8 cellular contexts compared by ENCODE assay signal in the genomic region with DNA sequence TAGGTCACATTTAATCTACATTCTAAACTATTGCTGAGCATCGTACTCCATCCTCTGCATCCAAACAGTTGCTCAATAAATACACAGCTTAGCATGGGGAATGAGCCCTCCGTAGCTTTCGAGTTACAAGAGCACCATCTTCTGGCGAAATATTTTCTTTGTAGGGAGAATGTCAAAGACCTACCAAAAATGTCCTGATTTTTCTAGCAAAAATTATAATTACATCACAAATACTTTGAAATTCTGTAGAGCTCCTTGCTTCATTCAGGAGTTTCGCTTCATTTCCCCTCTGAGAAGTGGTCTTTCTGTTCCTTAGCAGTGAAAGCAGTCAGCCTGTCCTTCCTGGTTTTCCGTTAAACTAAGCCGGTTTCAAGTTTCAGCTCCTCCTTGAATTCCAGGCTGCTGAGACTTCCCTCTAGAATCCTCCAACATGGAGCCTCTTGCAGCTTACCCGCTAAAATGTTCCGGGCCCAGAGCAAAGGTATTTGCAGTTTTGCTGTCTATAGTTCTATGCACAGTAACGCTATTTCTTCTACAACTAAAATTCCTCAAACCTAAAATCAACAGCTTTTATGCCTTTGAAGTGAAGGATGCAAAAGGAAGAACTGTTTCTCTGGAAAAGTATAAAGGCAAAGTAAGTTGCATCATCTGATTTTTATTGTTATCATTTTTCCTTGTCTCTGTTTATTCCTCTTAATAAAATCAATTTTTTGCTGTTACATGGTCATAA. TPM values are rescaled to one million over a fixed set of nuclear protein-coding genes. Genes with fewer than 3 reads are reported as not detected.
DNase-seq lines count a peak whose midpoint lies in the region; ATAC-seq and TF ChIP-seq lines count a peak whose summit lies in the region.

A gene with protein sequence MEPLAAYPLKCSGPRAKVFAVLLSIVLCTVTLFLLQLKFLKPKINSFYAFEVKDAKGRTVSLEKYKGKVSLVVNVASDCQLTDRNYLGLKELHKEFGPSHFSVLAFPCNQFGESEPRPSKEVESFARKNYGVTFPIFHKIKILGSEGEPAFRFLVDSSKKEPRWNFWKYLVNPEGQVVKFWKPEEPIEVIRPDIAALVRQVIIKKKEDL (plus strand): TSS at position 409 of the 730 bp plus-strand sequence. CDS start 22 bp downstream, at position 431.

- DNase-seq in activated CD4-positive, alpha-beta T cell treated with anti-CD3 and anti-CD28 coated beads for 36 hours: peak; percentile 27
- DNase-seq in activated CD4-positive, alpha-beta T cell treated with anti-CD3 and anti-CD28 coated beads, Interleukin-2, amount 50 U/mL, for 48 hours: no peak
- DNase-seq in NCI-H2029 (lab: John Stamatoyannopoulos, UW) (peak; percentile 43), amniotic epithelial cell (ENCODE audit: low read depth) (peak; percentile 93), right cardiac atrium (no peak), prostate gland (ENCODE audit: low spot score) (peak; percentile 25), GM19238 (ENCODE audit: insufficient read length, low spot score) (no peak)

- no peak within 1 kb of the TSS for H3K4me3 Mint-ChIP-seq in activated CD4-positive, alpha-beta T cell treated with anti-CD3 and anti-CD28 coated beads for 36 hours

- no peaks in the 10 kb centered on the region for H3K27me3 ChIP-seq in right cardiac atrium (ENCODE audit: control insufficient read depth, insufficient read depth)
- no peaks in the 10 kb centered on the region for H3K27me3 ChIP-seq in prostate gland (replicated peaks; ENCODE audit: insufficient read depth)

- TF ChIP-seq CTCF in prostate gland (IDR thresholded peaks at IDR 0.05): peak in 3 of 4 experiments; percentile 53 to 58 (median 56)

- ATAC-seq in activated CD4-positive, alpha-beta T cell treated with anti-CD3 and anti-CD28 coated beads for 36 hours: peak; percentile 57
- ATAC-seq in right cardiac atrium (peak; percentile 91), GM18867 (IDR thresholded peaks at IDR 0.05; ENCODE audit: unreplicated experiment) (no peak)

- H3K27me3 Mint-ChIP-seq in activated CD4-positive, alpha-beta T cell treated with anti-CD3 and anti-CD28 coated beads for 36 hours: peaks cover 37% of the 10 kb centered on the region

- H3K27ac Mint-ChIP-seq in activated CD4-positive, alpha-beta T cell treated with anti-CD3 and anti-CD28 coated beads for 36 hours: no peak within 1 kb of the TSS

- no peaks in the 10 kb centered on the region for H3K9me3 Mint-ChIP-seq in activated CD4-positive, alpha-beta T cell treated with anti-CD3 and anti-CD28 coated beads for 36 hours (ENCODE audit: low read depth)

- CTCF ChIA-PET in activated CD4-positive, alpha-beta T cell treated with anti-CD3 and anti-CD28 coated beads for 36 hours (lab: Charles Lee): interaction anchor here (0.5 to 2.7 kb wide), 27 partner anchors 9 to 1679 kb away, joined by 3 to 67 read pairs (median 3); a partner anchor contains a TSS

- H3K36me3 Mint-ChIP-seq in activated CD4-positive, alpha-beta T cell treated with anti-CD3 and anti-CD28 coated beads for 36 hours (ENCODE audit: low read depth): no peaks in the 10 kb centered on the region

- no peaks in the 10 kb centered on the region for H3K9me3 ChIP-seq in right cardiac atrium (ENCODE audit: control insufficient read depth, low read length)
- no peaks in the 10 kb centered on the region for H3K9me3 ChIP-seq in prostate gland

- TF ChIP-seq POLR2A in prostate gland (IDR thresholded peaks at IDR 0.05): no peak

- intact Hi-C loops in activated CD4-positive, alpha-beta T cell treated with anti-CD3 and anti-CD28 coated beads for 36 hours (cut with DNase I, micrococcal nuclease): loop anchor here in 1 of 2 experiments (1.0 kb wide), 1 partner anchor 254 kb away; no protein-coding TSS in a partner anchor
- intact Hi-C loops in right cardiac atrium (cut with DNase I) (no loop called here), prostate gland (cut with DNase I) (no loop called here)

- H3K4me1 ChIP-seq in right cardiac atrium (ENCODE audit: control insufficient read depth, insufficient read depth, low read length) (no peaks in the 10 kb centered on the region), prostate gland (replicated peaks) (no peaks in the 10 kb centered on the region)

- H3K4me3 ChIP-seq in right cardiac atrium (ENCODE audit: low read length): peak within 1 kb of the TSS; percentile 90
- H3K4me3 ChIP-seq in prostate gland: peak within 1 kb of the TSS; percentile 16 to 23

- WGBS in right cardiac atrium: 3% methylated on average over 10 of the region's 10 CpGs
- WGBS in prostate gland: 3% methylated on average over 10 of the region's 10 CpGs

- H3K36me3 ChIP-seq in prostate gland: no peaks in the 10 kb centered on the region

- POLR2A ChIA-PET in activated CD4-positive, alpha-beta T cell treated with anti-CD3 and anti-CD28 coated beads for 36 hours (lab: Charles Lee): interaction anchor here (0.7 kb wide), 1 partner anchor 14 kb away, joined by 3 read pairs; no protein-coding TSS in a partner anchor

- no peaks in the 10 kb centered on the region for H3K4me1 Mint-ChIP-seq in activated CD4-positive, alpha-beta T cell treated with anti-CD3 and anti-CD28 coated beads for 36 hours

- H3K27ac ChIP-seq in right cardiac atrium (ENCODE audit: low read length) (peak within 1 kb of the TSS; percentile 67), prostate gland (peak within 1 kb of the TSS; percentile 48 to 61)

RNA-seq across cellular contexts. Expression of the gene that starts here (rescaled TPM):
- not detected for total RNA-seq in activated CD4-positive, alpha-beta T cell treated with anti-CD3 and anti-CD28 coated beads for 36 hours
- total RNA-seq in right cardiac atrium (10 to 100 TPM; 15.7 to 24.6 (median 19.2) TPM), prostate gland (10 to 100 TPM in 1 of 2 donors, 1 to 10 TPM in 1; 8.4 to 16.0 TPM)
- 17.7 TPM for polyA plus RNA-seq in right cardiac atrium

Comparison
In these comparisons a context has a peak if more than half of its experiments do, and no peak if none do; other contexts are left out.
1. RNA of the gene that starts here (total RNA-seq): 15.7 to 24.6 TPM in right cardiac atrium and 8.4 to 16.0 TPM in prostate gland; not detected in activated CD4-positive, alpha-beta T cell treated with anti-CD3 and anti-CD28 coated beads for 36 hours; every median in the first group is over 4 times any median in the second.
2. Peak in DNase-seq and ATAC-seq in activated CD4-positive, alpha-beta T cell treated with anti-CD3 and anti-CD28 coated beads for 36 hours; RNA of the gene not detected or under 1 TPM.
3. DNase-seq: peak in NCI-H2029 (single experiment), amniotic epithelial cell (single experiment) and prostate gland (single experiment); none in activated CD4-positive, alpha-beta T cell treated with anti-CD3 and anti-CD28 coated beads, Interleukin-2, amount 50 U/mL, for 48 hours (0 of 2), right cardiac atrium (0 of 3) and GM19238 (single experiment).